In genomic region chr20:23655551-23656211, GRCh38 we compare ENCODE assay signal across 13 cellular contexts. TPM values are rescaled to one million over a fixed set of nuclear protein-coding genes. Genes with fewer than 3 reads are reported as not detected.
DNase-seq lines count a peak whose midpoint lies in the region; ATAC-seq and TF ChIP-seq lines count a peak whose summit lies in the region.
"Had no signal": no experiment of that assay in that cellular context is flagged by ENCODE, and none has a peak within 500 bp of the region (broad histone marks: within the 10 kb centered on the region; RNA-seq: fewer than 3 reads in every experiment).

No MANE protein-coding gene starts in this region.

- H3K36me3 ChIP-seq in breast epithelium (no peaks in the 10 kb centered on the region), fibroblast of lung (ENCODE audit: control insufficient read depth, insufficient read depth, low read length) (no peaks in the 10 kb centered on the region), neural progenitor cell (no peaks in the 10 kb centered on the region), aorta (ENCODE audit: control insufficient read depth in 1 of 2, insufficient read depth in 2 of 2, low read length in 1 of 2) (no peaks in the 10 kb centered on the region)

- H3K27ac Mint-ChIP-seq in MCF 10A (ENCODE audit: low read depth, unreplicated experiment) (no peak overlapping the region), neural progenitor cell (no peak overlapping the region)
- H3K27ac Mint-ChIP-seq: activated T-helper 2 cell treated with anti-CD3 and anti-CD28 coated beads, Interferon-gamma antibody, Interleukin-2, Interleukin-4, amounts not matched to agents 10 μg/mL and 5 μg/mL and 100 μg/mL, durations not matched to agents 14 hours and 24 hours and 36 hours; T-helper 17 cell had no signal

- CTCF ChIA-PET in MCF 10A (lab: Yijun Ruan, JAX) = interaction anchor here (1.1 to 7.2 kb wide), 5 partner anchors 8 to 214 kb away, joined by 3 to 74 read pairs (median 5); no protein-coding TSS in a partner anchor

- WGBS in aorta, 2 donors = 12 to 19% methylated on average over 22 of the region's 22 CpGs

- peak overlapping the region; percentile 3 for H3K4me2 ChIP-seq in fibroblast of lung (ENCODE audit: extremely low read depth, insufficient read depth, low read length)
- no peak overlapping the region for H3K4me2 ChIP-seq in neural progenitor cell

- no peaks in the 10 kb centered on the region for H3K79me2 ChIP-seq in fibroblast of lung (ENCODE audit: control insufficient read depth, insufficient read depth, low read length)
- no peaks in the 10 kb centered on the region for H3K79me2 ChIP-seq in neural progenitor cell (ENCODE audit: low read depth)

- H3K9ac ChIP-seq in fibroblast of lung (ENCODE audit: insufficient read depth, low read length) (no peak overlapping the region), neural progenitor cell (no peak overlapping the region)

- H4K20me1 ChIP-seq in fibroblast of lung (ENCODE audit: control insufficient read depth, extremely low read depth, insufficient read depth, low read length) = no peaks in the 10 kb centered on the region
- H4K20me1 ChIP-seq in neural progenitor cell (ENCODE audit: low read depth) = no peaks in the 10 kb centered on the region

- no peaks in the 10 kb centered on the region for H3K9me3 Mint-ChIP-seq in MCF 10A (ENCODE audit: unreplicated experiment)
- no peaks in the 10 kb centered on the region for H3K9me3 Mint-ChIP-seq in neural progenitor cell
- H3K9me3 Mint-ChIP-seq: activated T-helper 2 cell treated with anti-CD3 and anti-CD28 coated beads, Interferon-gamma antibody, Interleukin-2, Interleukin-4, amounts not matched to agents 10 μg/mL and 5 μg/mL and 100 μg/mL, durations not matched to agents 14 hours and 24 hours and 36 hours had no signal

- H3K9me3 ChIP-seq in breast epithelium = no peaks in the 10 kb centered on the region
- no peaks in the 10 kb centered on the region for H3K9me3 ChIP-seq in fibroblast of lung (ENCODE audit: control insufficient read depth, insufficient read depth, low read depth, low read length)
- no peaks in the 10 kb centered on the region for H3K9me3 ChIP-seq in neural progenitor cell (ENCODE audit: low read depth)
- H3K9me3 ChIP-seq in aorta (ENCODE audit: control insufficient read depth, low read length) = no peaks in the 10 kb centered on the region

- TF ChIP-seq POLR2A in breast epithelium (IDR thresholded peaks at IDR 0.05) = no peak

- intact Hi-C loops in breast epithelium (cut with DNase I; ENCODE audit: low total_unique reads) (no loop called here), MCF 10A (cut with micrococcal nuclease) (no loop called here), aorta (cut with DNase I) (loop anchor here in 1 of 2 donors (5.0 kb wide), 1 partner anchor 1323 kb away; no protein-coding TSS in a partner anchor)

- H3K4me1 ChIP-seq in breast epithelium = peaks cover 0 to 3% of the 10 kb centered on the region in 2 donors
- no peaks in the 10 kb centered on the region for H3K4me1 ChIP-seq in fibroblast of lung (ENCODE audit: control insufficient read depth, extremely low read depth, insufficient read depth, low read length)
- H3K4me1 ChIP-seq in neural progenitor cell = no peaks in the 10 kb centered on the region
- H3K4me1 ChIP-seq in aorta (ENCODE audit: control insufficient read depth in 1 of 2, insufficient read depth in 2 of 2, low read length in 2 of 2) = no peaks in the 10 kb centered on the region

- no peaks in the 10 kb centered on the region for H3K27me3 Mint-ChIP-seq in MCF 10A (ENCODE audit: insufficient read depth, unreplicated experiment)
- H3K27me3 Mint-ChIP-seq in neural progenitor cell (ENCODE audit: insufficient read depth, low read depth) = peaks cover 6% of the 10 kb centered on the region

- peak overlapping the region; percentile 27 for H2AFZ ChIP-seq in fibroblast of lung (ENCODE audit: low read length)
- peak overlapping the region; percentile 63 for H2AFZ ChIP-seq in neural progenitor cell (replicated peaks)

- H3K27ac ChIP-seq in breast epithelium (peak overlapping the region; percentile 60 to 82), fibroblast of lung (ENCODE audit: insufficient read depth, low read length) (no peak overlapping the region), neural progenitor cell (no peak overlapping the region), aorta (ENCODE audit: low read depth in 1 of 2, low read length in 2 of 2) (no peak overlapping the region)

- no peaks in the 10 kb centered on the region for H3K36me3 Mint-ChIP-seq in MCF 10A (ENCODE audit: insufficient read depth, unreplicated experiment)
- no peaks in the 10 kb centered on the region for H3K36me3 Mint-ChIP-seq in neural progenitor cell

- TF ChIP-seq CTCF in breast epithelium (IDR thresholded peaks at IDR 0.05) (no peak), MCF 10A (IDR thresholded peaks at IDR 0.05; ENCODE audit: unreplicated experiment) (no peak), fibroblast of lung (conservative IDR thresholded peaks at IDR 0.05 in 1 of 2, IDR thresholded peaks at IDR 0.05 in 1 of 2; ENCODE audit: low read depth in 1 of 2, low read length in 2 of 2) (no peak), neural progenitor cell (IDR thresholded peaks at IDR 0.05) (no peak)

- no peaks in the 10 kb centered on the region for H3F3A ChIP-seq in neural progenitor cell (ENCODE audit: low read depth)

- H3K27me3 ChIP-seq in breast epithelium = no peaks in the 10 kb centered on the region
- H3K27me3 ChIP-seq in fibroblast of lung (ENCODE audit: control insufficient read depth, insufficient read depth, low read length) = no peaks in the 10 kb centered on the region
- H3K27me3 ChIP-seq in neural progenitor cell = no peaks in the 10 kb centered on the region
- no peaks in the 10 kb centered on the region for H3K27me3 ChIP-seq in aorta (ENCODE audit: control insufficient read depth in 1 of 2, insufficient read depth in 2 of 2, low read length in 1 of 2)

- no TSS peak for BruUV-seq in MCF 10A (replicated peaks; lab: Mats Ljungman, UMichigan)

- no peak for DNase-seq in breast epithelium (ENCODE audit: low spot score in 2 of 2)
- no peak for DNase-seq in MCF 10A (ENCODE audit: unreplicated experiment)
- DNase-seq in fibroblast of lung (ENCODE audit: low read depth in 2 of 2) = no peak
- DNase-seq in neural progenitor cell (ENCODE audit: low spot score) = no peak
- DNase-seq in aorta = peak in 1 of 2 donors; percentile 90
- no peak for DNase-seq in cortex of kidney (lab: John Stamatoyannopoulos, UW)
- DNase-seq in DMS53 treated with DMSO at 0.1 percent for 48 hours (lab: John Stamatoyannopoulos, UW; ENCODE audit: unreplicated experiment) = no peak
- DNase-seq: 8988T, NCI-H2171 treated with DMSO at 0.1 percent for 48 hours, T-helper 17 cell had no signal

- ATAC-seq in aorta (ENCODE audit: low FRiP score) (peak; percentile 76), GM21576 (IDR thresholded peaks at IDR 0.05; ENCODE audit: unreplicated experiment) (no peak)
- ATAC-seq: T-helper 17 cell had no signal

- peak overlapping the region; percentile 20 to 51 (median 21) for H3K4me3 ChIP-seq in breast epithelium
- H3K4me3 ChIP-seq in fibroblast of lung (replicated peaks in 1 of 4; ENCODE audit: control extremely low read depth in 1 of 4, insufficient read depth in 1 of 4, low read depth in 3 of 4, low read length in 4 of 4) = no peak overlapping the region
- no peak overlapping the region for H3K4me3 ChIP-seq in neural progenitor cell
- no peak overlapping the region for H3K4me3 ChIP-seq in aorta (ENCODE audit: low read length in 2 of 2)

- H3K4me1 Mint-ChIP-seq in MCF 10A (ENCODE audit: insufficient read depth, unreplicated experiment) (no peaks in the 10 kb centered on the region), neural progenitor cell (peaks cover 9% of the 10 kb centered on the region)
- H3K4me1 Mint-ChIP-seq: T-helper 17 cell had no signal

- POLR2A ChIA-PET in MCF 10A (lab: Yijun Ruan, JAX) = interaction anchor here (0.8 to 2.3 kb wide), 4 partner anchors 21 to 1321 kb away, joined by 3 to 10 read pairs (median 3); no protein-coding TSS in a partner anchor

- H3K4me3 Mint-ChIP-seq in MCF 10A (ENCODE audit: unreplicated experiment) = no peak overlapping the region
- H3K4me3 Mint-ChIP-seq in neural progenitor cell = no peak overlapping the region
- H3K4me3 Mint-ChIP-seq: T-helper 17 cell had no signal

RNA-seq across cellular contexts. Expression of gene CST3, which starts 17.9 kb away (rescaled TPM):
- 1,000 to 10,000 TPM in 1 of 3 donors, 100 to 1,000 TPM in 2; 498 to 1,982 (median 699) TPM for total RNA-seq in breast epithelium
- 303 and 315 TPM in 2 replicates for total RNA-seq in MCF 10A (2022)
- 135 and 162 TPM in 2 replicates for total RNA-seq in fibroblast of lung
- polyA plus RNA-seq in fibroblast of lung = 136 and 180 TPM in 2 replicates
- 338 and 391 TPM in 2 replicates for polyA plus RNA-seq in fibroblast of lung (2012)
- 265 and 456 TPM in 2 replicates for polyA minus RNA-seq in fibroblast of lung (ENCODE audit: low replicate concordance)
- total RNA-seq in neural progenitor cell (ENCODE audit: low replicate concordance) = 20.8 and 58.0 TPM in 2 replicates
- 1,000 to 10,000 TPM in 1 of 2 donors, 100 to 1,000 TPM in 1; 837 to 1,105 TPM for total RNA-seq in aorta
- polyA plus RNA-seq in aorta = 1,000 to 10,000 TPM in 1 of 2 donors, 100 to 1,000 TPM in 1; 584 to 1,561 TPM

RNA-seq across cellular contexts. Expression of gene CST4, which starts 33.2 kb away (rescaled TPM):
- not detected for total RNA-seq in breast epithelium
- not detected in 2 replicates for total RNA-seq in MCF 10A (2022)
- 0.17 TPM in 1 of 2 replicates, not detected in the other for total RNA-seq in fibroblast of lung
- 0.16 TPM in 1 of 2 replicates, not detected in the other for polyA plus RNA-seq in fibroblast of lung
- polyA plus RNA-seq in fibroblast of lung (2012) = 0.20 TPM in 1 of 2 replicates, not detected in the other
- not detected in 2 replicates for polyA minus RNA-seq in fibroblast of lung (ENCODE audit: low replicate concordance)
- total RNA-seq in neural progenitor cell (ENCODE audit: low replicate concordance) = not detected in 2 replicates
- total RNA-seq in aorta = not detected
- polyA plus RNA-seq in aorta = not detected
- total RNA-seq: activated T-helper 2 cell treated with anti-CD3 and anti-CD28 coated beads, Interferon-gamma antibody, Interleukin-2, Interleukin-4, amounts not matched to agents 10 μg/mL and 5 μg/mL and 100 μg/mL, durations not matched to agents 14 hours and 24 hours and 36 hours; pulmonary artery endothelial cell; T-helper 17 cell had no signal

RNA-seq across cellular contexts. Expression of gene CST9, which starts 50.0 kb away (rescaled TPM):
- total RNA-seq in breast epithelium (1 to 10 TPM in 1 of 3 donors, not detected in 2; 2.3 TPM), MCF 10A (2022) (not detected in 2 replicates), fibroblast of lung (not detected in 2 replicates), neural progenitor cell (ENCODE audit: low replicate concordance) (not detected in 2 replicates), aorta (not detected)
- polyA plus RNA-seq in fibroblast of lung (not detected in 2 replicates), aorta (not detected)
- polyA plus RNA-seq in fibroblast of lung (2012) = not detected in 2 replicates
- polyA minus RNA-seq in fibroblast of lung (ENCODE audit: low replicate concordance) = not detected in 2 replicates
- total RNA-seq: activated T-helper 2 cell treated with anti-CD3 and anti-CD28 coated beads, Interferon-gamma antibody, Interleukin-2, Interleukin-4, amounts not matched to agents 10 μg/mL and 5 μg/mL and 100 μg/mL, durations not matched to agents 14 hours and 24 hours and 36 hours; pulmonary artery endothelial cell; T-helper 17 cell had no signal

Comparison
In these comparisons a context has a peak if more than half of its experiments do, and no peak if none do; other contexts are left out.
1. H3K27ac ChIP-seq: peak in breast epithelium (2 of 2); none in fibroblast of lung (single experiment), neural progenitor cell (single experiment) and aorta (0 of 2).
2. H3K4me3 ChIP-seq: peak in breast epithelium (3 of 3); none in fibroblast of lung (0 of 4), neural progenitor cell (single experiment) and aorta (0 of 2).